In genomic region chr7:100968650-100969049, GRCh38 we compare ENCODE assay signal across 38 cellular contexts. TPM values are rescaled to one million over a fixed set of nuclear protein-coding genes. Genes with fewer than 3 reads are reported as not detected.
"Had no signal": no experiment of that assay in that cellular context is flagged by ENCODE, and none has a peak within 500 bp of the region (broad histone marks: within the 10 kb centered on the region; RNA-seq: fewer than 3 reads in every experiment).

No MANE protein-coding gene starts in this region.

- H3K36me3 ChIP-seq: brain microvascular endothelial cell, gastroesophageal sphincter, upper lobe of left lung, WERI-Rb-1 had no signal

- H2AFZ ChIP-seq: hepatocyte had no signal

- H3K27ac ChIP-seq: brain microvascular endothelial cell, gastroesophageal sphincter, hepatocyte, right lobe of liver, upper lobe of left lung, WERI-Rb-1 had no signal

- FAIRE-seq: astrocyte, keratinocyte had no signal

- H3K9me3 ChIP-seq: gastroesophageal sphincter, right lobe of liver, upper lobe of left lung had no signal

- H3K4me3 ChIP-seq: gastroesophageal sphincter, hepatocyte, right lobe of liver, smooth muscle cell, upper lobe of left lung had no signal

- H3K27me3 ChIP-seq: right lobe of liver had no signal

- H3K4me2 ChIP-seq: hepatocyte, smooth muscle cell had no signal

- DNase-seq: activated CD4-positive, alpha-beta memory T cell treated with anti-CD3 and anti-CD28 coated beads for 36 hours; activated CD4-positive, alpha-beta T cell treated with anti-CD3 and anti-CD28 coated beads, Interleukin-2, amount 10 ng/mL, durations not matched to agents 24 days and 14 days; activated CD4-positive, CD25-positive, alpha-beta regulatory T cell treated with anti-CD3 and anti-CD28 coated beads, Interleukin-2, amount 50 U/mL, for 72 hours; activated CD8-positive, alpha-beta memory T cell treated with anti-CD3 and anti-CD28 coated beads, Interleukin-2, amount 50 U/mL, for 4 hours; activated gamma-delta T cell; activated naive CD4-positive, alpha-beta T cell treated with anti-CD3 and anti-CD28 coated beads, Interleukin-2, amount 50 U/mL, for 16 hours; activated T-cell treated with anti-CD3 and anti-CD28 coated beads, Interleukin-2, amount 50 U/mL, for 24 hours; amniotic stem cell; brain microvascular endothelial cell; cortex of kidney; effector memory CD8-positive, alpha-beta T cell; erythroblast; right lobe of liver; stimulated activated CD4-positive, alpha-beta T cell treated with anti-CD3 and anti-CD28 coated beads, Interleukin-1b, Interleukin-23, amount 100 ng/mL, for 48 hours; stimulated activated CD4-positive, alpha-beta T cell treated with anti-CD3 and anti-CD28 coated beads, Interleukin-4, amount 100 ng/mL, for 4 hours; stimulated activated CD8-positive, alpha-beta memory T cell treated with anti-CD3 and anti-CD28 coated beads, Interleukin-4, amount 100 ng/mL, for 48 hours; stimulated activated naive CD8-positive, alpha-beta T cell treated with anti-CD3 and anti-CD28 coated beads, Interleukin-15, amount 100 ng/mL, for 72 hours; substantia nigra; T-helper 17 cell; T1000; upper lobe of left lung; WERI-Rb-1 had no signal

- ATAC-seq: effector memory CD8-positive, alpha-beta T cell; gastroesophageal sphincter; natural killer cell treated with Interleukin-12 subunit alpha and Interleukin-12 subunit beta and Interleukin-15 and Interleukin-18, amount 100 ng/mL, for 72 hours; right lobe of liver; stimulated activated memory B cell treated with anti-CD40 and anti-IgM and Interleukin-4, amounts not matched to agents 10 μg/mL and 1 μg/mL and 100 μg/mL, for 72 hours; stimulated activated naive CD8-positive, alpha-beta T cell treated with anti-CD3 and anti-CD28 coated beads, Interleukin-15, amount 100 ng/mL, for 72 hours; T-helper 17 cell had no signal

RNA-seq across cellular contexts. Expression of gene MUC12, which starts 0.7 kb away (rescaled TPM):
- total RNA-seq: fibroblast of villous mesenchyme; lower leg skin; myocyte; natural killer cell treated with Interleukin-12 subunit alpha and Interleukin-12 subunit beta and Interleukin-15 and Interleukin-18, amount 100 ng/mL, for 72 hours; osteocyte; renal cortical epithelial cell; right lobe of liver had no signal

RNA-seq across cellular contexts. Expression of gene MUC3A, which starts 19.3 kb away (rescaled TPM):
- total RNA-seq: activated CD4-positive, alpha-beta T cell treated with anti-CD3 and anti-CD28 coated beads, Interleukin-2, amount 10 ng/mL, durations not matched to agents 24 days and 14 days; fibroblast of lung; fibroblast of villous mesenchyme; myocyte; natural killer cell treated with Interleukin-12 subunit alpha and Interleukin-12 subunit beta and Interleukin-15 and Interleukin-18, amount 100 ng/mL, for 72 hours; osteocyte; smooth muscle cell; T-helper 17 cell had no signal
- polyA plus RNA-seq: fibroblast of lung, smooth muscle cell had no signal

RNA-seq across cellular contexts. Expression of gene MUC17, which starts 51.2 kb away (rescaled TPM):
- total RNA-seq: activated CD4-positive, alpha-beta memory T cell treated with anti-CD3 and anti-CD28 coated beads for 36 hours; activated CD4-positive, alpha-beta T cell treated with anti-CD3 and anti-CD28 coated beads, Interleukin-2, amount 10 ng/mL, durations not matched to agents 24 days and 14 days; activated CD8-positive, alpha-beta memory T cell treated with anti-CD3 and anti-CD28 coated beads for 36 hours; astrocyte; cardiac septum; fibroblast of lung; fibroblast of villous mesenchyme; lower leg skin; mesothelial cell of epicardium; myocyte; natural killer cell treated with Interleukin-12 subunit alpha and Interleukin-12 subunit beta and Interleukin-15 and Interleukin-18, amount 100 ng/mL, for 72 hours; osteocyte; renal cortical epithelial cell; right lobe of liver; T-helper 17 cell; upper lobe of left lung had no signal
- polyA plus RNA-seq: fibroblast of lung, keratinocyte, smooth muscle cell had no signal
